In genomic region chr1:145992958-145993617, GRCh38 we compare ENCODE assay signal across 11 cellular contexts. TPM values are rescaled to one million over a fixed set of nuclear protein-coding genes. Genes with fewer than 3 reads are reported as not detected.
DNase-seq lines count a peak whose midpoint lies in the region; ATAC-seq and TF ChIP-seq lines count a peak whose summit lies in the region.
"Had no signal": no experiment of that assay in that cellular context is flagged by ENCODE, and none has a peak within 500 bp of the region (broad histone marks: within the 10 kb centered on the region; RNA-seq: fewer than 3 reads in every experiment).

No MANE protein-coding gene starts in this region.

- H3K9me3 ChIP-seq in spleen, result no peaks in the 10 kb centered on the region

- H3K36me3 Mint-ChIP-seq in HFFc6 (ENCODE audit: low read depth), result peaks cover 40% of the 10 kb centered on the region
- H3K36me3 Mint-ChIP-seq in activated naive CD8-positive, alpha-beta T cell, result peaks cover 22% of the 10 kb centered on the region

- peaks cover 46% of the 10 kb centered on the region for H3K4me1 Mint-ChIP-seq in HFFc6 (ENCODE audit: low read depth)
- peaks cover 72% of the 10 kb centered on the region for H3K4me1 Mint-ChIP-seq in activated naive CD8-positive, alpha-beta T cell (ENCODE audit: low read depth)

- peak overlapping the region; percentile 7; the same call in 1 of the 2 replicates for H3K4me3 Mint-ChIP-seq in HFFc6
- H3K4me3 Mint-ChIP-seq in activated naive CD8-positive, alpha-beta T cell, result peak overlapping the region; percentile 98

- no peak overlapping the region for H3K27ac Mint-ChIP-seq in HFFc6
- peak overlapping the region; percentile 99 for H3K27ac Mint-ChIP-seq in activated naive CD8-positive, alpha-beta T cell

- intact Hi-C loops in spleen (cut with DNase I; ENCODE audit: low total_unique reads), result no loop called here

- DNase-seq in HFFc6, result no peak
- DNase-seq in kidney epithelial cell (ENCODE audit: low read depth), result no peak
- no peak for DNase-seq in spleen
- DNase-seq in HK-2 (ENCODE audit: unreplicated experiment), result no peak
- no peak for DNase-seq in NCI-H1930 (lab: John Stamatoyannopoulos, UW)
- DNase-seq: activated effector memory CD4-positive, alpha-beta T cell treated with Interleukin-2 at 50 U/mL for 16 hours; posterior cingulate gyrus had no signal

- H3K4me3 ChIP-seq in kidney epithelial cell (ENCODE audit: low read depth, low read length), result peak overlapping the region; percentile 95
- peak overlapping the region; percentile 86 to 100 (median 95) for H3K4me3 ChIP-seq in spleen

- H3K36me3 ChIP-seq in kidney epithelial cell (ENCODE audit: control insufficient read depth, insufficient read depth, low read length) (peaks cover 9% of the 10 kb centered on the region), spleen (peaks cover 21 to 43% (median 35%) of the 10 kb centered on the region in 6 donors)

- ATAC-seq in GM21737 (IDR thresholded peaks at IDR 0.05; ENCODE audit: unreplicated experiment) (no peak), HG03097 (IDR thresholded peaks at IDR 0.05; ENCODE audit: low FRiP score, unreplicated experiment) (no peak)

- H3K27me3 ChIP-seq in kidney epithelial cell (ENCODE audit: control insufficient read depth, insufficient read depth, low read length) (no peaks in the 10 kb centered on the region), spleen (replicated peaks in 1 of 7) (no peaks in the 10 kb centered on the region)

- TF ChIP-seq CTCF in HFFc6 (IDR thresholded peaks at IDR 0.05) (no peak), kidney epithelial cell (IDR thresholded peaks at IDR 0.05; ENCODE audit: insufficient read depth, low read length, poor library complexity, severe bottlenecking) (no peak), spleen (IDR thresholded peaks at IDR 0.05 in 8 of 11, conservative IDR thresholded peaks at IDR 0.05 in 3 of 11) (no peak)

- H3K27me3 Mint-ChIP-seq in HFFc6 (ENCODE audit: insufficient read depth), result no peaks in the 10 kb centered on the region
- no peaks in the 10 kb centered on the region for H3K27me3 Mint-ChIP-seq in activated naive CD8-positive, alpha-beta T cell

- H3K27ac ChIP-seq in spleen, result peak overlapping the region; percentile 93 to 100 (median 99)

- H3K9me3 Mint-ChIP-seq in HFFc6, result no peaks in the 10 kb centered on the region
- peaks cover 3% of the 10 kb centered on the region for H3K9me3 Mint-ChIP-seq in activated naive CD8-positive, alpha-beta T cell (ENCODE audit: low read depth)

- TF ChIP-seq POLR2A in spleen (IDR thresholded peaks at IDR 0.05), result no peak

- 40 to 59% (median 49%) methylated on average over 5 of the region's 5 CpGs for WGBS in spleen, 5 donors

- peaks cover 19 to 73% (median 54%) of the 10 kb centered on the region in 6 donors for H3K4me1 ChIP-seq in spleen

RNA-seq across cellular contexts. Expression of gene TXNIP, which starts 3.3 kb away (rescaled TPM):
- 10 to 100 TPM; 49.2 to 78.0 (median 59.5) TPM for total RNA-seq in HFFc6 (2021; fragmentation: NEBNext Ultra II Directional; extraction: Animal tissue kit (Norgen Biotek cat#: 25700))
- 14.7 and 19.0 TPM in 2 replicates for total RNA-seq in kidney epithelial cell
- total RNA-seq in spleen, result 1,000 to 10,000 TPM in 5 of 7 donors, 100 to 1,000 TPM in 2; 622 to 2,368 (median 1,747) TPM
- polyA plus RNA-seq in spleen, result 100 to 1,000 TPM; 446 to 779 (median 670) TPM

RNA-seq across cellular contexts. Expression of gene HJV, which starts 28.4 kb away (rescaled TPM):
- not detected for total RNA-seq in HFFc6 (2021; fragmentation: NEBNext Ultra II Directional; extraction: Animal tissue kit (Norgen Biotek cat#: 25700))
- total RNA-seq in kidney epithelial cell (not detected in 2 replicates), spleen (not detected)
- polyA plus RNA-seq in spleen, result not detected
- total RNA-seq: NCI-H460 had no signal

RNA-seq across cellular contexts. Expression of gene POLR3GL, which starts 28.6 kb away (rescaled TPM):
- 10 to 100 TPM; 23.5 to 29.3 (median 26.2) TPM for total RNA-seq in HFFc6 (2021; fragmentation: NEBNext Ultra II Directional; extraction: Animal tissue kit (Norgen Biotek cat#: 25700))
- total RNA-seq in kidney epithelial cell (12.2 and 14.3 TPM in 2 replicates), spleen (10 to 100 TPM; 22.1 to 34.0 (median 31.1) TPM)
- 10 to 100 TPM; 55.6 to 69.2 (median 63.0) TPM for polyA plus RNA-seq in spleen

RNA-seq across cellular contexts. Expression of gene ANKRD34A, which starts 28.7 kb away (rescaled TPM):
- total RNA-seq in HFFc6 (2021; fragmentation: NEBNext Ultra II Directional; extraction: Animal tissue kit (Norgen Biotek cat#: 25700)), result 10 to 100 TPM in 3 of 6 experiments, 1 to 10 TPM in 3; 8.1 to 14.9 (median 10.2) TPM
- total RNA-seq in kidney epithelial cell (0.46 TPM in 1 of 2 replicates, not detected in the other), spleen (1 to 10 TPM in 5 of 7 donors, under 1 TPM in 2; 0.79 to 3.1 (median 1.2) TPM)
- polyA plus RNA-seq in spleen, result under 1 TPM; 0.57 to 0.99 (median 0.62) TPM

RNA-seq across cellular contexts. Expression of gene LIX1L, which starts 35.3 kb away (rescaled TPM):
- total RNA-seq in HFFc6 (2021; fragmentation: NEBNext Ultra II Directional; extraction: Animal tissue kit (Norgen Biotek cat#: 25700)), result 10 to 100 TPM; 51.0 to 59.6 (median 56.1) TPM
- total RNA-seq in kidney epithelial cell, result 23.2 and 28.0 TPM in 2 replicates
- total RNA-seq in spleen, result 10 to 100 TPM; 35.1 to 52.9 (median 39.5) TPM
- 10 to 100 TPM; 11.0 to 17.8 (median 14.4) TPM for polyA plus RNA-seq in spleen

Comparison
In these comparisons a context has a peak if more than half of its experiments do, and no peak if none do; other contexts are left out.
1. RNA of gene TXNIP, which starts 3.3 kb away (total RNA-seq): 622 to 2,368 TPM in spleen; 49.2 to 78.0 TPM in HFFc6 and 14.7 to 19.0 TPM in kidney epithelial cell; every median in the first group is over 4 times any median in the second.